20 cellular contexts compared by ENCODE assay signal in the genomic region with DNA sequence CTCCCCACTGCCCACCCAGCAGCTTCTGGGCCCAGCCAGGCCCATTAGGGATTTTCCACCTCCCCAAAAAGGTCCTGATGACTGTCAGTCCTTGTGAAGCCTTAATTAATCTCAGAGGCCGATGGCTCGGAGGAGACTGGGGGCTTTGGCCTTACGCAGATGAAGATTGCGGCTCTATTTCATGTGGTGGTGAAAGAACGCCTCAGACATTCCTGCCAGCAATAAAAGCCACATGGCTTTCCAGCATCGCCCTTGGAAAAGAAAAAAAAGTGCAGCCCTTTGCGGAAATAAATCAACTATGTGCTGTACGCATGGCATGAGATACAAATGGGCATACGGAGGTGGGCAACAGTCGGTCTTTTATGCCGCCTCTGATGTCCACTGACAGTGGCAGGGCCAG. TPM values are rescaled to one million over a fixed set of nuclear protein-coding genes. Genes with fewer than 3 reads are reported as not detected.
"Had no signal": no experiment of that assay in that cellular context is flagged by ENCODE, and none has a peak within 500 bp of the region (broad histone marks: within the 10 kb centered on the region; RNA-seq: fewer than 3 reads in every experiment).

No MANE protein-coding gene starts in this region.

- H3K4me3 ChIP-seq: lower lobe of right lung, sigmoid colon, testis had no signal

- H3K9me3 Mint-ChIP-seq: natural killer cell treated with Interleukin-12 subunit alpha and Interleukin-12 subunit beta and Interleukin-15 and Interleukin-18, amount 100 ng/mL, for 72 hours; type B pancreatic cell had no signal

- ATAC-seq: activated CD8-positive, alpha-beta memory T cell treated with anti-CD3 and anti-CD28 coated beads, Interleukin-2, amount 10 ng/mL, durations not matched to agents 7 days and 5 days; left cardiac atrium; lower lobe of right lung; natural killer cell treated with Interleukin-12 subunit alpha and Interleukin-12 subunit beta and Interleukin-15 and Interleukin-18, amount 100 ng/mL, for 72 hours; stimulated activated naive CD8-positive, alpha-beta T cell treated with anti-CD3 and anti-CD28 coated beads, Interleukin-15, Interleukin-2, amounts not matched to agents 100 U/mL and 50 U/mL, for 24 hours had no signal

- H3K36me3 ChIP-seq: lower lobe of right lung, neutrophil, sigmoid colon had no signal

- H3K9ac ChIP-seq: parathyroid adenoma had no signal

- H3K79me2 ChIP-seq: parathyroid adenoma had no signal

- H3K27ac Mint-ChIP-seq: natural killer cell treated with Interleukin-12 subunit alpha and Interleukin-12 subunit beta and Interleukin-15 and Interleukin-18, amount 100 ng/mL, for 72 hours; type B pancreatic cell had no signal

- H3K27me3 Mint-ChIP-seq: activated CD8-positive, alpha-beta memory T cell treated with anti-CD3 and anti-CD28 coated beads, Interleukin-2, amount 10 ng/mL, durations not matched to agents 7 days and 5 days; natural killer cell treated with Interleukin-12 subunit alpha and Interleukin-12 subunit beta and Interleukin-15 and Interleukin-18, amount 100 ng/mL, for 72 hours had no signal

- H2AFZ ChIP-seq: parathyroid adenoma had no signal

- H3K27me3 ChIP-seq: testis had no signal

- H3K36me3 Mint-ChIP-seq: type B pancreatic cell had no signal

- H3K27ac ChIP-seq: epithelial cell of prostate, lower lobe of right lung, neutrophil, parathyroid adenoma, sigmoid colon, testis had no signal

- H3K4me3 Mint-ChIP-seq: activated CD8-positive, alpha-beta memory T cell treated with anti-CD3 and anti-CD28 coated beads, Interleukin-2, amount 10 ng/mL, durations not matched to agents 7 days and 5 days; natural killer cell treated with Interleukin-12 subunit alpha and Interleukin-12 subunit beta and Interleukin-15 and Interleukin-18, amount 100 ng/mL, for 72 hours; type B pancreatic cell had no signal

- H3K9me3 ChIP-seq: lower lobe of right lung, neutrophil, sigmoid colon, testis had no signal

- DNase-seq: activated CD4-positive, alpha-beta T cell treated with anti-CD3 and anti-CD28 coated beads, Interleukin-2, amount 50 U/mL, for 4 hours; activated CD8-positive, alpha-beta memory T cell treated with anti-CD3 and anti-CD28 coated beads, Interleukin-2, amount 10 ng/mL, durations not matched to agents 7 days and 5 days; activated effector memory CD4-positive, alpha-beta T cell treated with Interleukin-2 at 50 U/mL for 16 hours; activated naive CD4-positive, alpha-beta T cell treated with anti-CD3 and anti-CD28 coated beads, Interleukin-2, amount 50 U/mL, for 16 hours; amniotic stem cell; dermis blood vessel endothelial cell; effector memory CD4-positive, alpha-beta T cell; foreskin fibroblast; hippocampal formation; left cardiac atrium; lower lobe of right lung; sigmoid colon; stimulated activated naive CD8-positive, alpha-beta T cell treated with anti-CD3 and anti-CD28 coated beads, Interleukin-15, Interleukin-2, amounts not matched to agents 100 U/mL and 50 U/mL, for 24 hours; testis had no signal

- FAIRE-seq: islet of Langerhans had no signal

- H3K4me1 ChIP-seq: parathyroid adenoma had no signal

RNA-seq across cellular contexts. Expression of a gene that starts 6.6 kb away (rescaled TPM):
- total RNA-seq: dermis blood vessel endothelial cell had no signal
